ENCODE assay signal across 8 cellular contexts in the genomic region with DNA sequence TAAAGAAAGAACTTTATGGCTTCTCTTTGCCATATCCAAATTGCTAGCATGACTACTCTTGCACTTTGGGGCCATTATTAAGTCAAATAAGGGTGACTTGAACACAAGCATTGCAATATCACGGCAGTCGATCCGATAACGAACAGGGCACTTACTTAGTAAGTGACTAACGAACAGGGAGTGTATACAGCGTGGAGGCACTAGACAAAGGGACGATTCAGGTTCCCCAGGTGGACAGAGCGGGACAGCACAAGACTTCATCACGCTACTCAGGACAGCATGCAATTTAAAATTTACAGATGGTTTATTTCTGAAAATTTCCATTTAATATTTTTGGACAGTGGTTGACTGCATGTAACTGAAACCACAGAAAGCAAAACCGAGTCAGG.
"Had no signal": no experiment of that assay in that cellular context is flagged by ENCODE, and none has a peak within 500 bp of the region (broad histone marks: within the 10 kb centered on the region; RNA-seq: fewer than 3 reads in every experiment).

No MANE protein-coding gene starts in this region.

- H2AFZ ChIP-seq: hepatocyte had no signal

- DNase-seq: activated gamma-delta T cell, cortex of kidney had no signal

- H3K4me3 ChIP-seq: gastroesophageal sphincter, hepatocyte, left ventricle myocardium inferior, lung, thoracic aorta had no signal

- H3K27ac ChIP-seq: gastroesophageal sphincter, hepatocyte, thoracic aorta had no signal

- H3K27me3 ChIP-seq: gastroesophageal sphincter, hepatocyte had no signal

- H3K9me3 ChIP-seq: gastroesophageal sphincter, left ventricle myocardium inferior, thoracic aorta had no signal

- FAIRE-seq: astrocyte had no signal
